41 cellular contexts compared by ENCODE assay signal in the genomic region with DNA sequence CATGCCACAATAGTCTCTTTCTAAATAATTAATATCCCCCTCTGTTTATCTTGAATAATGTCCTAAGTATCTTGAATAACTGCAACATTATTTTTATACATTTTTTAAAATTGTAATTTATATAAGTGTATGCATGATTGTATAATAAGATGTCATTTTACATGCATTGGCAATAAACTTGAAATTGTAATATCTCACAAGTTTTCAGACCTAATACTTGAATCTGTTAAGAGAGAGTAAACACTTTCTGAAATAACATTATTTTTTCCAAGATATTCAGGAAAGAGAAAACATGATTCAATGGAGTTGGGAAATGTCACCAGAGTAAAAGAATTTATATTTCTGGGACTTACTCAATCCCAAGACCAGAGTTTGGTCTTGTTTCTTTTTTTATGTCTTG. TPM values are rescaled to one million over a fixed set of nuclear protein-coding genes. Genes with fewer than 3 reads are reported as not detected.
"Had no signal": no experiment of that assay in that cellular context is flagged by ENCODE, and none has a peak within 500 bp of the region (broad histone marks: within the 10 kb centered on the region; RNA-seq: fewer than 3 reads in every experiment).

Gene OR4D11 (plus strand): TSS at position 301 of the 400 bp plus-strand sequence. CDS start 0 bp downstream, at position 301.

- H3K36me3 ChIP-seq: adrenal gland, ascending aorta, cardiac muscle cell had no signal

- FAIRE-seq: TTC549 had no signal

- H3K4me1 ChIP-seq: adrenal gland, ascending aorta had no signal

- H3K4me1 Mint-ChIP-seq: activated B cell treated with CpG ODN at 0.5 μM for 24 hours; activated T-helper 17 cell treated with anti-CD3 and anti-CD28 coated beads, Interleukin-2, amount 50 U/mL, for 72 hours; brain; central memory CD8-positive, alpha-beta T cell had no signal

- H3K4me3 ChIP-seq: adrenal gland, ascending aorta, cardiac muscle cell had no signal

- H3K9me3 ChIP-seq: adrenal gland, ascending aorta had no signal

- H3K27ac ChIP-seq: adrenal gland, ascending aorta, cardiac muscle cell, VCaP had no signal

- H3K4me3 Mint-ChIP-seq: activated B cell treated with CpG ODN at 0.5 μM for 24 hours; activated CD4-positive, alpha-beta memory T cell treated with anti-CD3 and anti-CD28 coated beads for 36 hours; activated CD4-positive, alpha-beta T cell treated with anti-CD3 and anti-CD28 coated beads, Interleukin-2, amount 10 ng/mL, durations not matched to agents 24 days and 14 days; activated CD8-positive, alpha-beta T cell treated with anti-CD3 and anti-CD28 coated beads for 36 hours; activated naive CD4-positive, alpha-beta T cell treated with anti-CD3 and anti-CD28 coated beads for 36 hours; activated naive CD8-positive, alpha-beta T cell treated with anti-CD3 and anti-CD28 coated beads for 36 hours; activated T-cell treated with anti-CD3 and anti-CD28 coated beads, Interleukin-2, amount 50 U/mL, for 4 hours; activated T-helper 1 cell treated with anti-CD3 and anti-CD28 coated beads, Interleukin-12 subunit alpha, Interleukin-12 subunit beta, Interleukin-2, Interleukin-4 antibody, amounts not matched to agents 30 ng/mL and 10 ng/mL and 1 ng/mL, durations not matched to agents 14 hours and 24 hours and 36 hours; activated T-helper 17 cell treated with anti-CD3 and anti-CD28 coated beads, Interleukin-2, amount 50 U/mL, for 72 hours; brain; central memory CD8-positive, alpha-beta T cell; T-helper 1 cell treated with Interleukin-12 subunit alpha and Interleukin-12 subunit beta and Interleukin-4 antibody, amounts not matched to agents 30 μg/mL and 1 μg/mL, for 36 hours; T-helper 2 cell treated with Interferon-gamma antibody and Interleukin-4, amounts not matched to agents 5 μg/mL and 100 μg/mL, for 36 hours had no signal

- H3K27me3 ChIP-seq: adrenal gland, ascending aorta, cardiac muscle cell had no signal

- ATAC-seq: activated CD8-positive, alpha-beta T cell treated with anti-CD3 and anti-CD28 coated beads for 36 hours had no signal

- H3K9me3 Mint-ChIP-seq: activated B cell treated with CpG ODN at 0.5 μM for 24 hours; activated CD4-positive, alpha-beta memory T cell treated with anti-CD3 and anti-CD28 coated beads for 36 hours; activated CD8-positive, alpha-beta T cell treated with anti-CD3 and anti-CD28 coated beads for 36 hours; activated naive CD4-positive, alpha-beta T cell treated with anti-CD3 and anti-CD28 coated beads for 36 hours; activated naive CD8-positive, alpha-beta T cell treated with anti-CD3 and anti-CD28 coated beads for 36 hours; activated T-cell treated with anti-CD3 and anti-CD28 coated beads, Interleukin-2, amount 50 U/mL, for 4 hours; activated T-helper 1 cell treated with anti-CD3 and anti-CD28 coated beads, Interleukin-12 subunit alpha, Interleukin-12 subunit beta, Interleukin-2, Interleukin-4 antibody, amounts not matched to agents 30 ng/mL and 10 ng/mL and 1 ng/mL, durations not matched to agents 14 hours and 24 hours and 36 hours; activated T-helper 17 cell treated with anti-CD3 and anti-CD28 coated beads, Interleukin-2, amount 50 U/mL, for 72 hours; brain; central memory CD8-positive, alpha-beta T cell; T-helper 1 cell treated with Interleukin-12 subunit alpha and Interleukin-12 subunit beta and Interleukin-4 antibody, amounts not matched to agents 30 μg/mL and 1 μg/mL, for 36 hours; T-helper 2 cell treated with Interferon-gamma antibody and Interleukin-4, amounts not matched to agents 5 μg/mL and 100 μg/mL, for 36 hours had no signal

- H3K27ac Mint-ChIP-seq: activated B cell treated with CpG ODN at 0.5 μM for 24 hours; activated CD4-positive, alpha-beta memory T cell treated with anti-CD3 and anti-CD28 coated beads for 36 hours; activated CD4-positive, alpha-beta T cell treated with anti-CD3 and anti-CD28 coated beads, Interleukin-2, amount 10 ng/mL, durations not matched to agents 24 days and 14 days; activated CD8-positive, alpha-beta T cell treated with anti-CD3 and anti-CD28 coated beads for 36 hours; activated naive CD4-positive, alpha-beta T cell treated with anti-CD3 and anti-CD28 coated beads for 36 hours; activated naive CD4-positive, alpha-beta T cell treated with anti-CD3 and anti-CD28 coated beads, Interleukin-2, amount 50 U/mL, for 72 hours; activated naive CD8-positive, alpha-beta T cell treated with anti-CD3 and anti-CD28 coated beads for 36 hours; activated T-cell treated with anti-CD3 and anti-CD28 coated beads, Interleukin-2, amount 50 U/mL, for 72 hours; activated T-helper 1 cell treated with anti-CD3 and anti-CD28 coated beads, Interleukin-12 subunit alpha, Interleukin-12 subunit beta, Interleukin-2, Interleukin-4 antibody, amounts not matched to agents 30 ng/mL and 10 ng/mL and 1 ng/mL, durations not matched to agents 14 hours and 24 hours and 36 hours; activated T-helper 17 cell treated with anti-CD3 and anti-CD28 coated beads, Interleukin-2, amount 50 U/mL, for 72 hours; brain; T-helper 1 cell treated with Interleukin-12 subunit alpha and Interleukin-12 subunit beta and Interleukin-4 antibody, amounts not matched to agents 30 μg/mL and 1 μg/mL, for 36 hours; T-helper 2 cell treated with Interferon-gamma antibody and Interleukin-4, amounts not matched to agents 5 μg/mL and 100 μg/mL, for 36 hours had no signal

- H3K36me3 Mint-ChIP-seq: activated CD4-positive, alpha-beta memory T cell treated with anti-CD3 and anti-CD28 coated beads for 36 hours; activated naive CD4-positive, alpha-beta T cell treated with anti-CD3 and anti-CD28 coated beads, Interleukin-2, amount 50 U/mL, for 72 hours; activated naive CD8-positive, alpha-beta T cell treated with anti-CD3 and anti-CD28 coated beads for 36 hours; brain had no signal

- DNase-seq: activated B cell treated with CpG ODN at 0.5 μM for 24 hours; activated CD4-positive, alpha-beta memory T cell treated with anti-CD3 and anti-CD28 coated beads for 36 hours; activated CD4-positive, alpha-beta T cell treated with anti-CD3 and anti-CD28 coated beads for 4 hours; activated CD4-positive, alpha-beta T cell treated with anti-CD3 and anti-CD28 coated beads, Interleukin-2, amount 10 ng/mL, durations not matched to agents 24 days and 14 days; activated CD4-positive, alpha-beta T cell treated with anti-CD3 and anti-CD28 coated beads, Interleukin-2, amount 50 U/mL, for 1 hour; activated CD4-positive, alpha-beta T cell treated with anti-CD3 and anti-CD28 coated beads, Interleukin-2, amount 50 U/mL, for 4 hours; activated CD4-positive, CD25-positive, alpha-beta regulatory T cell treated with anti-CD3 and anti-CD28 coated beads, Interleukin-2, amount 50 U/mL, for 72 hours; activated CD8-positive, alpha-beta memory T cell treated with anti-CD3 and anti-CD28 coated beads, Interleukin-2, amount 50 U/mL, for 4 hours; activated CD8-positive, alpha-beta T cell treated with anti-CD3 and anti-CD28 coated beads for 36 hours; activated effector memory CD4-positive, alpha-beta T cell treated with anti-CD3 and anti-CD28 coated beads, Interleukin-2, amount 50 U/mL, for 16 hours; activated gamma-delta T cell treated with Interleukin-2 at 50 U/mL for 16 hours; activated naive CD4-positive, alpha-beta T cell; activated naive CD4-positive, alpha-beta T cell treated with anti-CD3 and anti-CD28 coated beads for 36 hours; activated naive CD4-positive, alpha-beta T cell treated with anti-CD3 and anti-CD28 coated beads, Interleukin-2, amount 50 U/mL, for 16 hours; activated naive CD8-positive, alpha-beta T cell treated with anti-CD3 and anti-CD28 coated beads for 36 hours; activated T-cell treated with anti-CD3 and anti-CD28 coated beads for 4 hours; activated T-cell treated with anti-CD3 and anti-CD28 coated beads, Interleukin-2, amount 50 U/mL, for 1 hour; activated T-cell treated with anti-CD3 and anti-CD28 coated beads, Interleukin-2, amount 50 U/mL, for 4 hours; activated T-cell treated with anti-CD3 and anti-CD28 coated beads, Interleukin-2, amount 50 U/mL, for 72 hours; adrenal gland; amygdala; anterior cingulate cortex; caudate nucleus; cerebellar nuclear complex; T-helper 1 cell; T-helper 2 cell; T-helper 9 cell had no signal

RNA-seq across cellular contexts. Expression of gene OR4D11, which starts in this region (rescaled TPM):
- total RNA-seq: activated B cell treated with CpG ODN at 0.5 μM for 24 hours; activated CD4-positive, alpha-beta memory T cell treated with anti-CD3 and anti-CD28 coated beads for 36 hours; activated CD4-positive, alpha-beta T cell treated with anti-CD3 and anti-CD28 coated beads, Interleukin-2, amount 10 ng/mL, durations not matched to agents 24 days and 14 days; activated CD8-positive, alpha-beta memory T cell treated with anti-CD3 and anti-CD28 coated beads for 36 hours; activated CD8-positive, alpha-beta T cell treated with anti-CD3 and anti-CD28 coated beads for 36 hours; activated naive CD4-positive, alpha-beta T cell treated with anti-CD3 and anti-CD28 coated beads for 36 hours; activated naive CD4-positive, alpha-beta T cell treated with anti-CD3 and anti-CD28 coated beads, Interleukin-2, amount 50 U/mL, for 72 hours; activated naive CD8-positive, alpha-beta T cell treated with anti-CD3 and anti-CD28 coated beads for 36 hours; activated T-cell treated with anti-CD3 and anti-CD28 coated beads, Interleukin-2, amount 50 U/mL, for 4 hours; activated T-cell treated with anti-CD3 and anti-CD28 coated beads, Interleukin-2, amount 50 U/mL, for 72 hours; activated T-helper 1 cell treated with anti-CD3 and anti-CD28 coated beads, Interleukin-12 subunit alpha, Interleukin-12 subunit beta, Interleukin-2, Interleukin-4 antibody, amounts not matched to agents 30 ng/mL and 10 ng/mL and 1 ng/mL, durations not matched to agents 14 hours and 24 hours and 36 hours; activated T-helper 17 cell treated with anti-CD3 and anti-CD28 coated beads, Interleukin-2, amount 50 U/mL, for 72 hours; adrenal gland; ascending aorta; bronchial epithelial cell; cardiac muscle cell; chondrocyte had no signal
- polyA plus RNA-seq: adrenal gland, cardiac muscle cell had no signal
